In genomic region chr2:239278941-239279365, GRCh38 we compare ENCODE assay signal across 11 cellular contexts.
DNase-seq lines count a peak whose midpoint lies in the region; ATAC-seq, FAIRE-seq and TF ChIP-seq lines count a peak whose summit lies in the region.
"Had no signal": no experiment of that assay in that cellular context is flagged by ENCODE, and none has a peak within 500 bp of the region (broad histone marks: within the 10 kb centered on the region; RNA-seq: fewer than 3 reads in every experiment).

No MANE protein-coding gene starts in this region.

- intact Hi-C loops in lower lobe of right lung (cut with DNase I) = no loop called here

- H3K36me3 Mint-ChIP-seq in nephron progenitor cell (ENCODE audit: low read depth) = no peaks in the 10 kb centered on the region

- H3K4me1 Mint-ChIP-seq in nephron progenitor cell = peaks cover 40% of the 10 kb centered on the region

- no peak for FAIRE-seq in bronchial epithelial cell (lab: Jason Lieb, UNC)

- TF ChIP-seq CTCF in BE2C (IDR thresholded peaks at IDR 0.05; ENCODE audit: low read depth, low read length) (no peak), bronchial epithelial cell (IDR thresholded peaks at IDR 0.05; ENCODE audit: insufficient read depth, low read length, severe bottlenecking) (no peak), nephron progenitor cell (IDR thresholded peaks at IDR 0.05) (no peak), lower lobe of right lung (IDR thresholded peaks at IDR 0.05) (no peak)

- H3K36me3 ChIP-seq in BE2C (no peaks in the 10 kb centered on the region), H7 (replicated peaks; ENCODE audit: control insufficient read depth, insufficient read depth, low read length) (no peaks in the 10 kb centered on the region), bronchial epithelial cell (ENCODE audit: control insufficient read depth, insufficient read depth, low read length) (no peaks in the 10 kb centered on the region), lower lobe of right lung (no peaks in the 10 kb centered on the region)

- no peaks in the 10 kb centered on the region for H3K9me3 ChIP-seq in BE2C
- H3K9me3 ChIP-seq in lower lobe of right lung = no peaks in the 10 kb centered on the region
- H3K9me3 ChIP-seq: SK-N-SH had no signal

- H3K27me3 ChIP-seq in BE2C (no peaks in the 10 kb centered on the region), H7 (ENCODE audit: control insufficient read depth, insufficient read depth, low read length) (no peaks in the 10 kb centered on the region), bronchial epithelial cell (ENCODE audit: control insufficient read depth, insufficient read depth, low read length) (no peaks in the 10 kb centered on the region), lower lobe of right lung (ENCODE audit: low read depth) (no peaks in the 10 kb centered on the region)

- peak overlapping the region; percentile 19 for H3K27ac Mint-ChIP-seq in nephron progenitor cell

- no peak overlapping the region for H3K4me3 ChIP-seq in BE2C (ENCODE audit: low read depth, low read length)
- H3K4me3 ChIP-seq in H7 (ENCODE audit: insufficient read depth, low read depth, low read length) = no peak overlapping the region
- no peak overlapping the region for H3K4me3 ChIP-seq in bronchial epithelial cell (ENCODE audit: low read depth, low read length)
- H3K4me3 ChIP-seq in lower lobe of right lung = no peak overlapping the region

- DNase-seq in BE2C (peak; percentile 8), H7 (peak; percentile 27), bronchial epithelial cell (ENCODE audit: low read depth) (peak; percentile 23), nephron progenitor cell (no peak), NCI-H510A treated with DMSO at 0.1 percent for 48 hours (lab: John Stamatoyannopoulos, UW) (no peak), SHP77 treated with DMSO at 0.1 percent for 48 hours (lab: John Stamatoyannopoulos, UW) (no peak), activated T-cell treated with anti-CD3 and anti-CD28 coated beads for 4 hours (no peak), lower lobe of right lung (no peak)
- DNase-seq: activated gamma-delta T cell, SK-N-SH had no signal

- H3K27me3 Mint-ChIP-seq in nephron progenitor cell (ENCODE audit: low read depth, poor library complexity) = no peaks in the 10 kb centered on the region

- no peak overlapping the region for H3K4me3 Mint-ChIP-seq in nephron progenitor cell

- H3K27ac ChIP-seq in lower lobe of right lung = no peak overlapping the region
- H3K27ac ChIP-seq: HL-60 had no signal

- no peak for ATAC-seq in lower lobe of right lung

- H3K9me3 Mint-ChIP-seq in nephron progenitor cell = no peaks in the 10 kb centered on the region

- H3K4me1 ChIP-seq in BE2C (peaks cover 36% of the 10 kb centered on the region), lower lobe of right lung (peaks cover 35% of the 10 kb centered on the region)

Comparison
In these comparisons a context has a peak if more than half of its experiments do, and no peak if none do; other contexts are left out.
1. DNase-seq: peak in BE2C (single experiment), H7 (single experiment) and bronchial epithelial cell (single experiment); none in nephron progenitor cell (single experiment), NCI-H510A treated with DMSO at 0.1 percent for 48 hours (single experiment), SHP77 treated with DMSO at 0.1 percent for 48 hours (single experiment), activated T-cell treated with anti-CD3 and anti-CD28 coated beads for 4 hours (single experiment) and lower lobe of right lung (single experiment).